12 cellular contexts compared by ENCODE assay signal in genomic region chr3:182259579-182259978, GRCh38.
DNase-seq lines count a peak whose midpoint lies in the region; ATAC-seq and TF ChIP-seq lines count a peak whose summit lies in the region.
"Had no signal": no experiment of that assay in that cellular context is flagged by ENCODE, and none has a peak within 500 bp of the region (broad histone marks: within the 10 kb centered on the region; RNA-seq: fewer than 3 reads in every experiment).

No MANE protein-coding gene starts in this region.

- intact Hi-C loops in stomach (cut with DNase I; ENCODE audit: low total_unique reads), result loop anchor here (10.0 kb wide), 1 partner anchor 545 kb away; the partner anchor contains the start of gene SOX2

- H3K4me3 Mint-ChIP-seq in WTC11, result no peak overlapping the region

- H3K4me1 ChIP-seq in stomach, result no peaks in the 10 kb centered on the region

- peaks cover 30% of the 10 kb centered on the region for H3K4me1 Mint-ChIP-seq in WTC11

- peaks cover 0 to 15% (median 0%) of the 10 kb centered on the region in 3 donors for H3K27me3 ChIP-seq in stomach

- WGBS in stomach, 5 donors, result 40 to 57% (median 50%) methylated on average over 16 to 17 of the region's 17 CpGs

- TF ChIP-seq CTCF in WTC11 (IDR thresholded peaks at IDR 0.05) (no peak), stomach (IDR thresholded peaks at IDR 0.05) (no peak)

- DNase-seq in NCI-H2029 (lab: John Stamatoyannopoulos, UW) (peak; percentile 19), NCI-H2029 treated with DMSO at 0.1 percent for 48 hours (lab: John Stamatoyannopoulos, UW) (no peak), WTC11 (ENCODE audit: low spot score) (peak; percentile 57), iPS-NIHi7 (ENCODE audit: extremely low spot score) (peak; percentile 26), stomach (peak; percentile 29), NCI-H1105 treated with DMSO at 0.1 percent for 48 hours (lab: John Stamatoyannopoulos, UW) (no peak), SIG-M5 treated with dmso at 0.1 percent for 504 hours (lab: John Stamatoyannopoulos, UW; ENCODE audit: unreplicated experiment) (no peak)
- DNase-seq: activated CD4-positive, alpha-beta T cell treated with anti-CD3 and anti-CD28 coated beads for 4 hours; mesendoderm; NCI-H2171 had no signal

- POLR2A ChIA-PET in WTC11 (lab: Charles Lee), result no interaction called here

- no peaks in the 10 kb centered on the region for H3K27me3 Mint-ChIP-seq in WTC11 (ENCODE audit: low read depth)

- TF ChIP-seq EP300 in stomach (IDR thresholded peaks at IDR 0.05), result no peak

- no peak overlapping the region for H3K27ac Mint-ChIP-seq in WTC11
- H3K27ac Mint-ChIP-seq: activated T-helper 2 cell treated with anti-CD3 and anti-CD28 coated beads, Interferon-gamma antibody, Interleukin-2, Interleukin-4, amounts not matched to agents 10 μg/mL and 5 μg/mL and 100 μg/mL, durations not matched to agents 14 hours and 24 hours and 36 hours had no signal

- no peaks in the 10 kb centered on the region for H3K36me3 Mint-ChIP-seq in WTC11

- TF ChIP-seq POLR2A in stomach (IDR thresholded peaks at IDR 0.05), result no peak

- CTCF ChIA-PET in WTC11 (lab: Charles Lee), result interaction anchor here (0.6 to 1.3 kb wide), 10 partner anchors 32 to 933 kb away, joined by 3 to 5 read pairs (median 3); no protein-coding TSS in a partner anchor

- H3K36me3 ChIP-seq in stomach, result no peaks in the 10 kb centered on the region

- H3K9me3 ChIP-seq in stomach, result no peaks in the 10 kb centered on the region

- no peak overlapping the region for H3K27ac ChIP-seq in stomach

- H3K9me3 Mint-ChIP-seq in WTC11, result no peaks in the 10 kb centered on the region
- H3K9me3 Mint-ChIP-seq: activated T-helper 2 cell treated with anti-CD3 and anti-CD28 coated beads, Interferon-gamma antibody, Interleukin-2, Interleukin-4, amounts not matched to agents 10 μg/mL and 5 μg/mL and 100 μg/mL, durations not matched to agents 14 hours and 24 hours and 36 hours had no signal

- H3K4me3 ChIP-seq in stomach, result no peak overlapping the region

- ATAC-seq in WTC11, result peak; percentile 95
- ATAC-seq in GM19023 (IDR thresholded peaks at IDR 0.05; ENCODE audit: unreplicated experiment), result no peak

TF ChIP-seq in WTC11, 78 proteins besides CTCF, POLR2A, EP300 and RAD21:
- peak; percentile 56; the same call in 1 of the 2 replicates for TF ChIP-seq MAX (CRISPR knock-in tag; IDR thresholded peaks at IDR 0.05)
- no peak for TF ChIP-seq ELF4 (CRISPR knock-in tag; IDR thresholded peaks at IDR 0.05; ENCODE audit: low read depth)
TF ChIP-seq in WTC11: peak in this region for 1.

Comparison
In these comparisons a context has a peak if more than half of its experiments do, and no peak if none do; other contexts are left out.
1. DNase-seq: peak in NCI-H2029 (single experiment), WTC11 (single experiment), iPS-NIHi7 (single experiment) and stomach (single experiment); none in NCI-H2029 treated with DMSO at 0.1 percent for 48 hours (single experiment), NCI-H1105 treated with DMSO at 0.1 percent for 48 hours (single experiment) and SIG-M5 treated with dmso at 0.1 percent for 504 hours (single experiment).